ENCODE assay signal across 29 cellular contexts in genomic region chr21:28798798-28799197, GRCh38.
DNase-seq lines count a peak whose midpoint lies in the region; ATAC-seq and TF ChIP-seq lines count a peak whose summit lies in the region.
"Had no signal": no experiment of that assay in that cellular context is flagged by ENCODE, and none has a peak within 500 bp of the region (broad histone marks: within the 10 kb centered on the region; RNA-seq: fewer than 3 reads in every experiment).

No MANE protein-coding gene starts in this region.

- DNase-seq in AG20443 (ENCODE audit: low spot score) (peak; percentile 28), HFFc6 (peak; percentile 18), fibroblast of gingiva (ENCODE audit: low read depth) (peak; percentile 93), myocyte (ENCODE audit: low read depth) (peak; percentile 62), cerebellar cortex (ENCODE audit: low spot score) (no peak), Right ventricle myocardium superior (no peak), NCI-H446 treated with DMSO at 0.1 percent for 48 hours (lab: John Stamatoyannopoulos, UW) (no peak)
- DNase-seq: activated CD4-positive, CD25-positive, alpha-beta regulatory T cell treated with anti-CD3 and anti-CD28 coated beads, Interleukin-2, amount 50 U/mL, for 72 hours; activated CD8-positive, alpha-beta T cell treated with anti-CD3 and anti-CD28 coated beads for 36 hours; activated naive CD4-positive, alpha-beta T cell treated with anti-CD3 and anti-CD28 coated beads, Interleukin-2, amount 10 ng/mL, durations not matched to agents 7 days and 5 days; amniotic stem cell; cerebellar nuclear complex; dorsolateral prefrontal cortex; GDM1; KG1; kidney; naive B cell; NCI-H1417 treated with DMSO at 0.1 percent for 48 hours; NCI-H2029 treated with DMSO at 0.1 percent for 48 hours; NCI-H2227 treated with DMSO at 0.1 percent for 48 hours; SHP77 treated with DMSO at 0.1 percent for 48 hours; stimulated activated CD4-positive, alpha-beta T cell treated with anti-CD3 and anti-CD28 coated beads, Interleukin-12 subunit alpha, Interleukin-12 subunit beta, amount 100 ng/mL, for 4 hours; stimulated activated CD4-positive, alpha-beta T cell treated with anti-CD3 and anti-CD28 coated beads, Interleukin-4, amount 100 ng/mL, for 1 hour; tibial artery had no signal

- no peaks in the 10 kb centered on the region for H3K36me3 Mint-ChIP-seq in HFFc6 (ENCODE audit: low read depth)
- H3K36me3 Mint-ChIP-seq: brain, mesothelial cell of epicardium, naive B cell had no signal

- no peak for TF ChIP-seq CTCF in HFFc6 (IDR thresholded peaks at IDR 0.05)

- H3K4me1 Mint-ChIP-seq in HFFc6 (ENCODE audit: low read depth): peaks cover 29% of the 10 kb centered on the region
- H3K4me1 Mint-ChIP-seq: activated naive CD4-positive, alpha-beta T cell treated with anti-CD3 and anti-CD28 coated beads, Interleukin-2, amount 10 ng/mL, durations not matched to agents 7 days and 5 days; brain; mesothelial cell of epicardium; naive B cell had no signal

- intact Hi-C loops in Right ventricle myocardium superior (cut with DNase I): loop anchor here (10.0 kb wide), 1 partner anchor 54 kb away; no protein-coding TSS in a partner anchor

- no peaks in the 10 kb centered on the region; the same call in 1 of the 2 replicates for H3K27me3 Mint-ChIP-seq in HFFc6 (ENCODE audit: insufficient read depth)
- H3K27me3 Mint-ChIP-seq: activated CD8-positive, alpha-beta T cell treated with anti-CD3 and anti-CD28 coated beads for 36 hours; activated naive CD4-positive, alpha-beta T cell treated with anti-CD3 and anti-CD28 coated beads, Interleukin-2, amount 10 ng/mL, durations not matched to agents 7 days and 5 days; brain; naive B cell; progenitor cell of endocrine pancreas had no signal

- no peak overlapping the region for H3K4me3 Mint-ChIP-seq in HFFc6
- H3K4me3 Mint-ChIP-seq: activated CD8-positive, alpha-beta T cell treated with anti-CD3 and anti-CD28 coated beads for 36 hours; activated naive CD4-positive, alpha-beta T cell treated with anti-CD3 and anti-CD28 coated beads, Interleukin-2, amount 10 ng/mL, durations not matched to agents 7 days and 5 days; brain; mesothelial cell of epicardium; naive B cell; T-helper 2 cell treated with Interferon-gamma antibody and Interleukin-4, amounts not matched to agents 5 μg/mL and 100 μg/mL, for 36 hours had no signal

- H3K9me3 Mint-ChIP-seq in HFFc6: no peaks in the 10 kb centered on the region
- H3K9me3 Mint-ChIP-seq: activated CD8-positive, alpha-beta T cell treated with anti-CD3 and anti-CD28 coated beads for 36 hours; brain; mesothelial cell of epicardium had no signal

- H3K27ac Mint-ChIP-seq in HFFc6: no peak overlapping the region
- H3K27ac Mint-ChIP-seq: activated CD8-positive, alpha-beta T cell treated with anti-CD3 and anti-CD28 coated beads for 36 hours; activated naive CD4-positive, alpha-beta T cell treated with anti-CD3 and anti-CD28 coated beads, Interleukin-2, amount 10 ng/mL, durations not matched to agents 7 days and 5 days; brain; mesothelial cell of epicardium; naive B cell; progenitor cell of endocrine pancreas; T-helper 2 cell treated with Interferon-gamma antibody and Interleukin-4, amounts not matched to agents 5 μg/mL and 100 μg/mL, for 36 hours had no signal

- ATAC-seq in Right ventricle myocardium superior (ENCODE audit: poor library complexity): no peak
- ATAC-seq: activated CD8-positive, alpha-beta T cell treated with anti-CD3 and anti-CD28 coated beads for 36 hours; sciatic nerve had no signal

Comparison
In these comparisons a context has a peak if more than half of its experiments do, and no peak if none do; other contexts are left out.
1. DNase-seq: peak in AG20443 (single experiment), HFFc6 (single experiment), fibroblast of gingiva (single experiment) and myocyte (single experiment); none in cerebellar cortex (single experiment), Right ventricle myocardium superior (single experiment) and NCI-H446 treated with DMSO at 0.1 percent for 48 hours (single experiment).